ENCODE assay signal across 22 cellular contexts in the genomic region with DNA sequence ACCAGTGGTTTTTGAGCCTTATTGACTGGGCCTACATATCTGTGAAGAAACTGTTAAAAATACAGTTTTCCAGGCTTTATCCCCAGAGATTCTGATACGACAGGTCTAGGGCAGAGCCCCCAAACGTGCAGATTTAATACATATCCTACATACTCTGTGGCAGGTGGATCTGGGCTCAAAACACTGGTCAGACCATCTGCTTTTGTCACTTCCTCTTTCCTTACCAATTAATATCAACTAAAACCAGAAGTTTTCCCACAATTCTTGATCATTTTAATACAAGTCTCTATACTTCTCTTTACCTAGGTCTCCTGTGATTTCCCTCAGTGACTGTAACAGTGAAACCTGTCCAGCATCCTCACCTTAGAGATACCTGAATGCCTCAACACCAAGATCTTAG.
"Had no signal": no experiment of that assay in that cellular context is flagged by ENCODE, and none has a peak within 500 bp of the region (broad histone marks: within the 10 kb centered on the region; RNA-seq: fewer than 3 reads in every experiment).

No MANE protein-coding gene starts in this region.

- H3K27ac ChIP-seq: prostate gland, right atrium auricular region, suprapubic skin, transverse colon, upper lobe of right lung, uterus had no signal

- H3K27ac Mint-ChIP-seq: memory B cell, nephron had no signal

- H3K4me1 Mint-ChIP-seq: memory B cell; nephron; stimulated activated naive CD8-positive, alpha-beta T cell treated with anti-CD3 and anti-CD28 coated beads, Interleukin-15, amount 100 ng/mL, for 72 hours had no signal

- H3K4me3 Mint-ChIP-seq: memory B cell; nephron; stimulated activated naive CD8-positive, alpha-beta T cell treated with anti-CD3 and anti-CD28 coated beads, Interleukin-15, amount 100 ng/mL, for 72 hours had no signal

- H3K27me3 Mint-ChIP-seq: memory B cell; stimulated activated naive CD8-positive, alpha-beta T cell treated with anti-CD3 and anti-CD28 coated beads, Interleukin-15, amount 100 ng/mL, for 72 hours had no signal

- H3K9me3 ChIP-seq: prostate gland, right atrium auricular region, suprapubic skin, transverse colon, upper lobe of right lung, uterus had no signal

- H3K4me2 ChIP-seq: smooth muscle cell had no signal

- ATAC-seq: sciatic nerve; stimulated activated naive CD8-positive, alpha-beta T cell treated with anti-CD3 and anti-CD28 coated beads, Interleukin-15, amount 100 ng/mL, for 72 hours; upper lobe of right lung had no signal

- H3K27me3 ChIP-seq: right atrium auricular region, suprapubic skin, transverse colon, upper lobe of right lung, uterus had no signal

- H3K4me1 ChIP-seq: prostate gland, right atrium auricular region, suprapubic skin, transverse colon, upper lobe of right lung, uterus had no signal

- H3K9me3 Mint-ChIP-seq: memory B cell had no signal

- H3K4me3 ChIP-seq: lung, prostate gland, right atrium auricular region, smooth muscle cell, suprapubic skin, transverse colon, upper lobe of right lung, uterus had no signal

- FAIRE-seq: frontal cortex, keratinocyte had no signal

- DNase-seq: cortex of kidney; hypothalamus; nucleus accumbens; stimulated activated CD4-positive, alpha-beta T cell treated with anti-CD3 and anti-CD28 coated beads, Interleukin-12 subunit alpha, Interleukin-12 subunit beta, amount 100 ng/mL, for 4 hours; stimulated activated CD4-positive, alpha-beta T cell treated with anti-CD3 and anti-CD28 coated beads, Interleukin-1b, Interleukin-23, amount 100 ng/mL, for 48 hours; stimulated activated CD4-positive, alpha-beta T cell treated with anti-CD3 and anti-CD28 coated beads, Interleukin-4, amount 100 ng/mL, for 1 hour; stimulated activated CD8-positive, alpha-beta memory T cell treated with anti-CD3 and anti-CD28 coated beads, Interleukin-4, amount 100 ng/mL, for 48 hours; stimulated activated naive CD4-positive, alpha-beta T cell; stimulated activated naive CD8-positive, alpha-beta T cell treated with anti-CD3 and anti-CD28 coated beads, Interleukin-15, amount 100 ng/mL, for 72 hours; transverse colon; upper lobe of right lung; uterus had no signal

- H3K36me3 ChIP-seq: prostate gland, right atrium auricular region, transverse colon, upper lobe of right lung, uterus had no signal
